Comparison of ENCODE assay signal across 29 cellular contexts in genomic region chr12:122295877-122296276, GRCh38.
"Had no signal": no experiment of that assay in that cellular context is flagged by ENCODE, and none has a peak within 500 bp of the region (broad histone marks: within the 10 kb centered on the region; RNA-seq: fewer than 3 reads in every experiment).

No MANE protein-coding gene starts in this region.

- DNase-seq: stimulated activated CD4-positive, alpha-beta T cell treated with anti-CD3 and anti-CD28 coated beads, Interleukin-2, amount 100 ng/mL, for 48 hours; stimulated activated CD4-positive, alpha-beta T cell treated with anti-CD3 and anti-CD28 coated beads, Interleukin-4, amount 100 ng/mL, for 1 hour; stimulated activated CD4-positive, alpha-beta T cell treated with anti-CD3 and anti-CD28 coated beads, Interleukin-4, amount 100 ng/mL, for 24 hours; stimulated activated CD4-positive, alpha-beta T cell treated with anti-CD3 and anti-CD28 coated beads, Interleukin-4, amount 100 ng/mL, for 4 hours; stimulated activated CD8-positive, alpha-beta memory T cell treated with anti-CD3 and anti-CD28 coated beads, Interleukin-4, amount 100 ng/mL, for 48 hours; stimulated activated naive B cell treated with anti-CD40 and anti-IgM and Interleukin-4, amounts not matched to agents 10 μg/mL and 1 μg/mL and 100 μg/mL, for 72 hours; stimulated activated naive CD4-positive, alpha-beta T cell; stimulated activated naive CD4-positive, alpha-beta T cell treated with Interleukin-2 at 50 U/mL for 16 hours; stimulated activated naive CD8-positive, alpha-beta T cell treated with anti-CD3 and anti-CD28 coated beads, Interleukin-15, amount 100 ng/mL, for 72 hours; stimulated activated naive CD8-positive, alpha-beta T cell treated with anti-CD3 and anti-CD28 coated beads, Interleukin-15, Interleukin-2, amounts not matched to agents 100 U/mL and 50 U/mL, for 24 hours; stomach; substantia nigra; testis; thyroid gland; tibial artery; transverse colon; trophoblast cell; upper lobe of left lung; upper lobe of right lung; uterus had no signal

- H3K27me3 ChIP-seq: stomach, suprapubic skin, testis, thyroid gland, tibial artery, tibial nerve, transverse colon, upper lobe of left lung, upper lobe of right lung, uterus, vagina had no signal

- H3K4me1 Mint-ChIP-seq: stimulated activated effector memory CD8-positive, alpha-beta T cell treated with anti-CD3 and anti-CD28 coated beads, Interleukin-12 subunit alpha, Interleukin-12 subunit beta, amount 100 ng/mL, for 72 hours; stimulated activated memory B cell treated with anti-CD40 and anti-IgM and Interleukin-4, amounts not matched to agents 10 μg/mL and 1 μg/mL and 100 μg/mL, for 72 hours; stimulated activated naive B cell treated with anti-CD40 and anti-IgM and Interleukin-4, amounts not matched to agents 10 μg/mL and 1 μg/mL and 100 μg/mL, for 72 hours had no signal

- H3K4me3 Mint-ChIP-seq: stimulated activated effector memory CD8-positive, alpha-beta T cell treated with anti-CD3 and anti-CD28 coated beads, Interleukin-12 subunit alpha, Interleukin-12 subunit beta, amount 100 ng/mL, for 72 hours; stimulated activated memory B cell treated with anti-CD40 and anti-IgM and Interleukin-4, amounts not matched to agents 10 μg/mL and 1 μg/mL and 100 μg/mL, for 72 hours; stimulated activated naive B cell treated with anti-CD40 and anti-IgM and Interleukin-4, amounts not matched to agents 10 μg/mL and 1 μg/mL and 100 μg/mL, for 72 hours; stimulated activated naive CD8-positive, alpha-beta T cell treated with anti-CD3 and anti-CD28 coated beads, Interleukin-15, amount 100 ng/mL, for 72 hours; stimulated activated naive CD8-positive, alpha-beta T cell treated with anti-CD3 and anti-CD28 coated beads, Interleukin-15, Interleukin-2, amounts not matched to agents 100 ng/mL and 50 ng/mL, for 24 hours; type B pancreatic cell had no signal

- H3K4me1 ChIP-seq: stomach, suprapubic skin, testis, thyroid gland, tibial artery, tibial nerve, transverse colon, upper lobe of left lung, upper lobe of right lung, uterus, vagina had no signal

- ATAC-seq: stimulated activated effector memory CD8-positive, alpha-beta T cell treated with anti-CD3 and anti-CD28 coated beads, Interleukin-12 subunit alpha, Interleukin-12 subunit beta, amount 100 ng/mL, for 72 hours; stimulated activated memory B cell treated with anti-CD40 and anti-IgM and Interleukin-4, amounts not matched to agents 10 μg/mL and 1 μg/mL and 100 μg/mL, for 72 hours; stimulated activated naive B cell treated with anti-CD40 and anti-IgM and Interleukin-4, amounts not matched to agents 10 μg/mL and 1 μg/mL and 100 μg/mL, for 72 hours; stimulated activated naive CD8-positive, alpha-beta T cell treated with anti-CD3 and anti-CD28 coated beads, Interleukin-15, amount 100 ng/mL, for 72 hours; stimulated activated naive CD8-positive, alpha-beta T cell treated with anti-CD3 and anti-CD28 coated beads, Interleukin-15, Interleukin-2, amounts not matched to agents 100 U/mL and 50 U/mL, for 24 hours; upper lobe of right lung had no signal

- H3K27ac ChIP-seq: stomach, suprapubic skin, testis, thoracic aorta, thyroid gland, tibial artery, tibial nerve, transverse colon, upper lobe of left lung, upper lobe of right lung, uterus, vagina had no signal

- H3K27me3 Mint-ChIP-seq: stimulated activated memory B cell treated with anti-CD40 and anti-IgM and Interleukin-4, amounts not matched to agents 10 μg/mL and 1 μg/mL and 100 μg/mL, for 72 hours; stimulated activated naive B cell treated with anti-CD40 and anti-IgM and Interleukin-4, amounts not matched to agents 10 μg/mL and 1 μg/mL and 100 μg/mL, for 72 hours; stimulated activated naive CD8-positive, alpha-beta T cell treated with anti-CD3 and anti-CD28 coated beads, Interleukin-15, amount 100 ng/mL, for 72 hours; stimulated activated naive CD8-positive, alpha-beta T cell treated with anti-CD3 and anti-CD28 coated beads, Interleukin-15, Interleukin-2, amounts not matched to agents 100 ng/mL and 50 ng/mL, for 24 hours; type B pancreatic cell had no signal

- H3K9me3 ChIP-seq: stomach, suprapubic skin, testis, thoracic aorta, thyroid gland, tibial artery, tibial nerve, transverse colon, upper lobe of left lung, upper lobe of right lung, uterus had no signal

- FAIRE-seq: urothelium cell line had no signal

- H3K4me3 ChIP-seq: stomach, suprapubic skin, testis, thoracic aorta, thyroid gland, tibial artery, tibial nerve, transverse colon, upper lobe of left lung, upper lobe of right lung, uterus, vagina had no signal

- H3K36me3 ChIP-seq: uterus had no signal

- H3K27ac Mint-ChIP-seq: stimulated activated effector memory CD8-positive, alpha-beta T cell treated with anti-CD3 and anti-CD28 coated beads, Interleukin-12 subunit alpha, Interleukin-12 subunit beta, amount 100 ng/mL, for 72 hours; stimulated activated memory B cell treated with anti-CD40 and anti-IgM and Interleukin-4, amounts not matched to agents 10 μg/mL and 1 μg/mL and 100 μg/mL, for 72 hours; stimulated activated naive B cell treated with anti-CD40 and anti-IgM and Interleukin-4, amounts not matched to agents 10 μg/mL and 1 μg/mL and 100 μg/mL, for 72 hours; stimulated activated naive CD8-positive, alpha-beta T cell treated with anti-CD3 and anti-CD28 coated beads, Interleukin-15, amount 100 ng/mL, for 72 hours; stimulated activated naive CD8-positive, alpha-beta T cell treated with anti-CD3 and anti-CD28 coated beads, Interleukin-15, Interleukin-2, amounts not matched to agents 100 ng/mL and 50 ng/mL, for 24 hours; type B pancreatic cell had no signal

- H3K9me3 Mint-ChIP-seq: stimulated activated effector memory CD8-positive, alpha-beta T cell treated with anti-CD3 and anti-CD28 coated beads, Interleukin-12 subunit alpha, Interleukin-12 subunit beta, amount 100 ng/mL, for 72 hours; stimulated activated memory B cell treated with anti-CD40 and anti-IgM and Interleukin-4, amounts not matched to agents 10 μg/mL and 1 μg/mL and 100 μg/mL, for 72 hours; stimulated activated naive B cell treated with anti-CD40 and anti-IgM and Interleukin-4, amounts not matched to agents 10 μg/mL and 1 μg/mL and 100 μg/mL, for 72 hours; stimulated activated naive CD8-positive, alpha-beta T cell treated with anti-CD3 and anti-CD28 coated beads, Interleukin-15, amount 100 ng/mL, for 72 hours; stimulated activated naive CD8-positive, alpha-beta T cell treated with anti-CD3 and anti-CD28 coated beads, Interleukin-15, Interleukin-2, amounts not matched to agents 100 ng/mL and 50 ng/mL, for 24 hours; type B pancreatic cell had no signal
